Comparison of ENCODE assay signal across 1 cellular context in genomic region chr21:44965251-44966022, GRCh38.
TF ChIP-seq lines count a peak whose summit lies in the region.

No MANE protein-coding gene starts in this region.

TF ChIP-seq in GM23338, 12 proteins besides CTCF, POLR2A, EP300 and RAD21 (continued from another document):
- TF ChIP-seq ZNF462 (CRISPR knock-in tag; IDR thresholded peaks at IDR 0.05) = no peak
- TF ChIP-seq JUNB (IDR thresholded peaks at IDR 0.05; ENCODE audit: unreplicated experiment) = no peak
- TF ChIP-seq ETS1 (IDR thresholded peaks at IDR 0.05) = no peak
- no peak for TF ChIP-seq STAT1 (IDR thresholded peaks at IDR 0.05; ENCODE audit: unreplicated experiment)
- TF ChIP-seq REST (IDR thresholded peaks at IDR 0.05; ENCODE audit: unreplicated experiment) = no peak
